8 cellular contexts compared by ENCODE assay signal in genomic region chr15:83837946-83838571, GRCh38.
DNase-seq lines count a peak whose midpoint lies in the region; ATAC-seq and TF ChIP-seq lines count a peak whose summit lies in the region.

No MANE protein-coding gene starts in this region.

- H3K27me3 ChIP-seq in right atrium auricular region (no peaks in the 10 kb centered on the region), foreskin keratinocyte (no peaks in the 10 kb centered on the region)

- intact Hi-C loops in Right ventricle myocardium superior (cut with DNase I) (no loop called here), sciatic nerve (cut with DNase I) (no loop called here)

- ATAC-seq in Right ventricle myocardium superior (ENCODE audit: poor library complexity) (no peak), foreskin keratinocyte (peak; percentile 64), sciatic nerve (peak; percentile 61), GM18517 (IDR thresholded peaks at IDR 0.05; ENCODE audit: unreplicated experiment) (no peak), HG03457 (IDR thresholded peaks at IDR 0.05; ENCODE audit: unreplicated experiment) (no peak)

- H3K27ac ChIP-seq in right atrium auricular region (no peak overlapping the region), foreskin keratinocyte (no peak overlapping the region)

- H3K9me3 ChIP-seq in right atrium auricular region, result no peaks in the 10 kb centered on the region

- H3K4me3 ChIP-seq in right atrium auricular region, result no peak overlapping the region

- H3K4me1 ChIP-seq in right atrium auricular region, result peaks cover 0 to 5% of the 10 kb centered on the region in 2 donors
- H3K4me1 ChIP-seq in foreskin keratinocyte, result no peaks in the 10 kb centered on the region

- no peaks in the 10 kb centered on the region for H3K36me3 ChIP-seq in right atrium auricular region

- peak in 1 of 2 donors; percentile 66 for TF ChIP-seq CTCF in right atrium auricular region (IDR thresholded peaks at IDR 0.05)
- peak; percentile 68 for TF ChIP-seq CTCF in foreskin keratinocyte (conservative IDR thresholded peaks at IDR 0.05)

- DNase-seq in Right ventricle myocardium superior, result peak; percentile 55
- DNase-seq in right atrium auricular region (ENCODE audit: low spot score), result no peak
- peak; percentile 55 for DNase-seq in OCI-M1 (lab: John Stamatoyannopoulos, UW)
- DNase-seq in foreskin keratinocyte, result peak in 1 of 2 donors; percentile 19
- no peak for DNase-seq in sciatic nerve (ENCODE audit: low spot score)
- no peak for DNase-seq in NOMO-1 treated with dmso at 0.1 percent for 144 hours (lab: John Stamatoyannopoulos, UW; ENCODE audit: unreplicated experiment)

Comparison
In these comparisons a context has a peak if more than half of its experiments do, and no peak if none do; other contexts are left out.
1. DNase-seq: peak in Right ventricle myocardium superior (single experiment) and OCI-M1 (single experiment); none in right atrium auricular region (single experiment), sciatic nerve (single experiment) and NOMO-1 treated with dmso at 0.1 percent for 144 hours (single experiment).
2. ATAC-seq: peak in foreskin keratinocyte (single experiment) and sciatic nerve (single experiment); none in Right ventricle myocardium superior (single experiment), GM18517 (single experiment) and HG03457 (single experiment).